In genomic region chr17:38425744-38426143, GRCh38 we compare ENCODE assay signal across 12 cellular contexts. TPM values are rescaled to one million over a fixed set of nuclear protein-coding genes. Genes with fewer than 3 reads are reported as not detected.
DNase-seq lines count a peak whose midpoint lies in the region; ATAC-seq and TF ChIP-seq lines count a peak whose summit lies in the region.
"Had no signal": no experiment of that assay in that cellular context is flagged by ENCODE, and none has a peak within 500 bp of the region (broad histone marks: within the 10 kb centered on the region; RNA-seq: fewer than 3 reads in every experiment).

No MANE protein-coding gene starts in this region.

- peak overlapping the region; percentile 60 to 72 (median 71) for H3K4me3 Mint-ChIP-seq in nephron
- no peak overlapping the region for H3K4me3 Mint-ChIP-seq in activated T-cell treated with anti-CD3 and anti-CD28 coated beads, Interleukin-2, amount 50 U/mL, for 4 hours
- H3K4me3 Mint-ChIP-seq: activated CD8-positive, alpha-beta T cell treated with anti-CD3 and anti-CD28 coated beads for 36 hours had no signal

- H3K4me1 Mint-ChIP-seq in nephron, result peaks cover 71% of the 10 kb centered on the region
- peaks cover 6% of the 10 kb centered on the region for H3K4me1 Mint-ChIP-seq in activated T-cell treated with anti-CD3 and anti-CD28 coated beads, Interleukin-2, amount 50 U/mL, for 4 hours (ENCODE audit: low read depth)

- TF ChIP-seq POLR2A in heart left ventricle (IDR thresholded peaks at IDR 0.05) (no peak), prostate gland (IDR thresholded peaks at IDR 0.05) (no peak)

- no peaks in the 10 kb centered on the region for H3K9me3 Mint-ChIP-seq in nephron
- no peaks in the 10 kb centered on the region for H3K9me3 Mint-ChIP-seq in activated T-cell treated with anti-CD3 and anti-CD28 coated beads, Interleukin-2, amount 50 U/mL, for 4 hours
- H3K9me3 Mint-ChIP-seq: activated CD8-positive, alpha-beta T cell treated with anti-CD3 and anti-CD28 coated beads for 36 hours had no signal

- peak in 3 of 4 donors; percentile 3 to 59 (median 16) for ATAC-seq in heart left ventricle
- ATAC-seq in Right ventricle myocardium inferior, result no peak
- no peak for ATAC-seq in upper lobe of right lung
- ATAC-seq in activated T-cell treated with anti-CD3 and anti-CD28 coated beads, Interleukin-2, amount 50 U/mL, for 4 hours, result no peak
- ATAC-seq: activated CD8-positive, alpha-beta T cell treated with anti-CD3 and anti-CD28 coated beads for 36 hours; PC-3; stimulated activated naive CD8-positive, alpha-beta T cell treated with anti-CD3 and anti-CD28 coated beads, Interleukin-15, Interleukin-2, amounts not matched to agents 100 U/mL and 50 U/mL, for 24 hours had no signal

- DNase-seq in heart left ventricle (peak in 3 of 5 donors; percentile 73 to 75 (median 75)), Right ventricle myocardium inferior (ENCODE audit: missing footprints) (no peak), upper lobe of right lung (no peak), prostate gland (ENCODE audit: low spot score) (no peak), C1 segment of cervical spinal cord (lab: John Stamatoyannopoulos, UW) (no peak)
- DNase-seq in activated T-cell treated with anti-CD3 and anti-CD28 coated beads, Interleukin-2, amount 50 U/mL, for 4 hours, result no peak
- DNase-seq: activated CD8-positive, alpha-beta T cell treated with anti-CD3 and anti-CD28 coated beads for 36 hours; NCI-H2171; PC-3; stimulated activated naive CD8-positive, alpha-beta T cell treated with anti-CD3 and anti-CD28 coated beads, Interleukin-15, Interleukin-2, amounts not matched to agents 100 U/mL and 50 U/mL, for 24 hours had no signal

- H3K36me3 Mint-ChIP-seq in nephron (ENCODE audit: low read depth), result no peaks in the 10 kb centered on the region
- H3K36me3 Mint-ChIP-seq in activated T-cell treated with anti-CD3 and anti-CD28 coated beads, Interleukin-2, amount 50 U/mL, for 4 hours (ENCODE audit: insufficient read depth), result no peaks in the 10 kb centered on the region

- intact Hi-C loops in heart left ventricle (cut with DNase I), result loop anchor here in 4 of 10 donors (5.0 to 10.0 kb wide), 2 partner anchors 42 to 239 kb away; no protein-coding TSS in a partner anchor
- intact Hi-C loops in Right ventricle myocardium inferior (cut with DNase I), result loop anchor here (5.0 to 10.0 kb wide), 3 partner anchors 37 to 309 kb away; partner anchors contain the start of gene CISD3
- intact Hi-C loops in upper lobe of right lung (cut with DNase I), result loop anchor here (10.0 kb wide), 1 partner anchor 49 kb away; no protein-coding TSS in a partner anchor
- intact Hi-C loops in prostate gland (cut with DNase I), result no loop called here

- H3K27ac ChIP-seq in heart left ventricle (peak overlapping the region; percentile 28 to 99 (median 96)), esophagus (ENCODE audit: low read depth in 2 of 2, low read length in 1 of 2) (peak overlapping the region; percentile 35 to 61), upper lobe of right lung (peak overlapping the region; percentile 36), prostate gland (no peak overlapping the region)

- H3K36me3 ChIP-seq in heart left ventricle (no peaks in the 10 kb centered on the region), esophagus (ENCODE audit: control insufficient read depth in 2 of 2, insufficient read depth in 2 of 2, low read length in 1 of 2) (no peaks in the 10 kb centered on the region), upper lobe of right lung (no peaks in the 10 kb centered on the region), prostate gland (no peaks in the 10 kb centered on the region)

- no peaks in the 10 kb centered on the region for H3K9me3 ChIP-seq in heart left ventricle
- no peaks in the 10 kb centered on the region for H3K9me3 ChIP-seq in esophagus (ENCODE audit: control insufficient read depth in 2 of 2, insufficient read depth in 1 of 2, low read depth in 1 of 2, low read length in 1 of 2)
- H3K9me3 ChIP-seq in upper lobe of right lung, result no peaks in the 10 kb centered on the region
- no peaks in the 10 kb centered on the region for H3K9me3 ChIP-seq in prostate gland

- H3K27ac Mint-ChIP-seq in nephron, result peak overlapping the region in 1 of 3 experiments; percentile 61
- H3K27ac Mint-ChIP-seq: activated CD8-positive, alpha-beta T cell treated with anti-CD3 and anti-CD28 coated beads for 36 hours had no signal

- peaks cover 38% of the 10 kb centered on the region for H3K27me3 Mint-ChIP-seq in nephron (ENCODE audit: low read depth)
- peaks cover 41% of the 10 kb centered on the region for H3K27me3 Mint-ChIP-seq in activated T-cell treated with anti-CD3 and anti-CD28 coated beads, Interleukin-2, amount 50 U/mL, for 4 hours (ENCODE audit: low read depth)

- no peak overlapping the region for H3K4me3 ChIP-seq in heart left ventricle
- H3K4me3 ChIP-seq in esophagus (ENCODE audit: low read depth in 1 of 2, low read length in 2 of 2), result no peak overlapping the region
- no peak overlapping the region for H3K4me3 ChIP-seq in upper lobe of right lung
- no peak overlapping the region for H3K4me3 ChIP-seq in prostate gland

- 37 to 49% (median 47%) methylated on average over 9 of the region's 9 CpGs for WGBS in heart left ventricle, 4 donors
- WGBS in esophagus, 2 donors, result 68 to 76% methylated on average over 9 of the region's 9 CpGs
- 71% methylated on average over 9 of the region's 9 CpGs for WGBS in prostate gland

- H3K27me3 ChIP-seq in heart left ventricle (peaks cover 0 to 3% (median 0%) of the 10 kb centered on the region in 9 donors), esophagus (ENCODE audit: control insufficient read depth in 1 of 2, insufficient read depth in 2 of 2, low read length in 2 of 2) (no peaks in the 10 kb centered on the region), upper lobe of right lung (peaks cover 12% of the 10 kb centered on the region), prostate gland (replicated peaks; ENCODE audit: insufficient read depth) (no peaks in the 10 kb centered on the region)

- peaks cover 9 to 82% (median 58%) of the 10 kb centered on the region in 12 donors for H3K4me1 ChIP-seq in heart left ventricle
- H3K4me1 ChIP-seq in esophagus (ENCODE audit: control insufficient read depth in 2 of 2, insufficient read depth in 2 of 2, low read length in 1 of 2), result peaks cover 8 to 20% of the 10 kb centered on the region in 2 donors
- H3K4me1 ChIP-seq in upper lobe of right lung, result peaks cover 48% of the 10 kb centered on the region
- peaks cover 4% of the 10 kb centered on the region for H3K4me1 ChIP-seq in prostate gland (replicated peaks)

- TF ChIP-seq CTCF in heart left ventricle (IDR thresholded peaks at IDR 0.05) (no peak), nephron (IDR thresholded peaks at IDR 0.05; ENCODE audit: unreplicated experiment in 3 of 3) (no peak), upper lobe of right lung (IDR thresholded peaks at IDR 0.05) (no peak), prostate gland (IDR thresholded peaks at IDR 0.05) (no peak)

RNA-seq across cellular contexts. Expression of gene ARHGAP23, which starts 2.5 kb away (rescaled TPM):
- total RNA-seq in heart left ventricle (10 to 100 TPM; 28.0 to 72.3 (median 66.3) TPM), Right ventricle myocardium inferior (67.5 TPM), upper lobe of right lung (85.1 TPM), prostate gland (100 to 1,000 TPM in 1 of 2 donors, 10 to 100 TPM in 1; 27.3 to 204 TPM)
- polyA plus RNA-seq in heart left ventricle (10 to 100 TPM; 34.4 to 73.1 TPM), esophagus (10 to 100 TPM; 36.0 to 45.2 TPM)
- total RNA-seq in activated T-cell treated with anti-CD3 and anti-CD28 coated beads, Interleukin-2, amount 50 U/mL, for 4 hours, result under 1 TPM; 0.29 to 0.57 (median 0.48) TPM

Comparison
In these comparisons a context has a peak if more than half of its experiments do, and no peak if none do; other contexts are left out.
1. ATAC-seq: peak in heart left ventricle (3 of 4); none in Right ventricle myocardium inferior (single experiment), upper lobe of right lung (single experiment) and activated T-cell treated with anti-CD3 and anti-CD28 coated beads, Interleukin-2, amount 50 U/mL, for 4 hours (0 of 2).
2. DNase-seq: peak in heart left ventricle (3 of 5); none in Right ventricle myocardium inferior (single experiment), upper lobe of right lung (single experiment), prostate gland (single experiment), C1 segment of cervical spinal cord (0 of 14) and activated T-cell treated with anti-CD3 and anti-CD28 coated beads, Interleukin-2, amount 50 U/mL, for 4 hours (single experiment).
3. H3K27ac ChIP-seq: peak in heart left ventricle (12 of 12), esophagus (2 of 2) and upper lobe of right lung (single experiment); none in prostate gland (0 of 2).
4. RNA of gene ARHGAP23, which starts 2.5 kb away (total RNA-seq): 27.3 to 204 TPM in prostate gland, 85.1 TPM in upper lobe of right lung (single experiment), 67.5 TPM in Right ventricle myocardium inferior (single experiment) and 28.0 to 72.3 TPM in heart left ventricle; 0.29 to 0.57 TPM in activated T-cell treated with anti-CD3 and anti-CD28 coated beads, Interleukin-2, amount 50 U/mL, for 4 hours; every median in the first group is over 10 times any median in the second.